In the genomic region with DNA sequence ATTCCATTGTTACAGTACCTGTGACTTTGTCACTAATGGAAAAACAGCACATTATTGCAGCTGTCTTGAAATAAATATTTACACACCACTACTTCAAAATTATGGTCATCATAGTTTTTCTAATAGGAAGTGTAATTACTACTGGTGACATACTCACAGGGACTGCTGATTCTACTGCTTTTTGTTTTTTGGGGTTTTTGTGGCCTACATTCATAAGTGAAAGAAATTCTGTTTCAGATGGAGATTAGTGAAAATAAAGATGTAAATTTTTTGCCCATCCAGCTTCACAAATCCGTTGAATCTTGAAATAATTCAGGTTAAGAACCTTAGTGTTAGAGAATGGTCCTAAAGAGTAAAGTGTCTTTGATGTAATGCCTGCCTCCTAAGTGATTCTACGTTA, we compare ENCODE assay signal across 26 cellular contexts.
"Had no signal": no experiment of that assay in that cellular context is flagged by ENCODE, and none has a peak within 500 bp of the region (broad histone marks: within the 10 kb centered on the region; RNA-seq: fewer than 3 reads in every experiment).

No MANE protein-coding gene starts in this region.

- H3K27me3 ChIP-seq: adrenal gland, ascending aorta, foreskin keratinocyte, neutrophil, pancreas, right atrium auricular region, thyroid gland, upper lobe of right lung had no signal

- H3K27ac ChIP-seq: adrenal gland, ascending aorta, foreskin keratinocyte, neutrophil, pancreas, psoas muscle, right atrium auricular region, thyroid gland, upper lobe of right lung, WERI-Rb-1 had no signal

- H3K27ac Mint-ChIP-seq: activated naive CD8-positive, alpha-beta T cell; nephron; stimulated activated naive CD8-positive, alpha-beta T cell treated with anti-CD3 and anti-CD28 coated beads, Interleukin-15, Interleukin-2, amounts not matched to agents 100 ng/mL and 50 ng/mL, for 24 hours had no signal

- DNase-seq: activated CD4-positive, alpha-beta T cell treated with anti-CD3 and anti-CD28 coated beads for 1 hour; activated CD4-positive, alpha-beta T cell treated with anti-CD3 and anti-CD28 coated beads, Interleukin-2, amount 50 U/mL, for 1 hour; activated naive CD4-positive, alpha-beta T cell; activated T-cell treated with anti-CD3 and anti-CD28 coated beads, Interleukin-2, amount 50 U/mL, for 1 hour; adrenal gland; central memory CD4-positive, alpha-beta T cell; dermis blood vessel endothelial cell; effector CD8-positive, alpha-beta T cell; foreskin keratinocyte; left colon; mesenchymal stem cell; pancreas; psoas muscle; stimulated activated CD4-positive, alpha-beta T cell treated with anti-CD3 and anti-CD28 coated beads, Interleukin-4, amount 100 ng/mL, for 4 hours; substantia nigra; thyroid gland; upper lobe of right lung; WERI-Rb-1 had no signal

- H3K4me1 ChIP-seq: adrenal gland, ascending aorta, foreskin keratinocyte, psoas muscle, right atrium auricular region, thyroid gland, upper lobe of right lung had no signal

- H3K9me3 ChIP-seq: adrenal gland, ascending aorta, neutrophil, pancreas, psoas muscle, right atrium auricular region, thyroid gland, upper lobe of right lung had no signal

- FAIRE-seq: keratinocyte, TTC549 had no signal

- H3K4me1 Mint-ChIP-seq: nephron had no signal

- H3K36me3 ChIP-seq: adrenal gland, pancreas, right atrium auricular region had no signal

- H3K4me3 ChIP-seq: adrenal gland, ascending aorta, pancreas, psoas muscle, right atrium auricular region, thyroid gland, upper lobe of right lung had no signal

- H3K27me3 Mint-ChIP-seq: activated naive CD8-positive, alpha-beta T cell; stimulated activated naive CD8-positive, alpha-beta T cell treated with anti-CD3 and anti-CD28 coated beads, Interleukin-15, Interleukin-2, amounts not matched to agents 100 ng/mL and 50 ng/mL, for 24 hours had no signal

- H3K4me3 Mint-ChIP-seq: activated naive CD8-positive, alpha-beta T cell; nephron; stimulated activated naive CD8-positive, alpha-beta T cell treated with anti-CD3 and anti-CD28 coated beads, Interleukin-15, Interleukin-2, amounts not matched to agents 100 ng/mL and 50 ng/mL, for 24 hours had no signal

- ATAC-seq: foreskin keratinocyte, left colon, pancreas, psoas muscle, upper lobe of right lung had no signal

- H3K9me3 Mint-ChIP-seq: nephron; stimulated activated naive CD8-positive, alpha-beta T cell treated with anti-CD3 and anti-CD28 coated beads, Interleukin-15, Interleukin-2, amounts not matched to agents 100 ng/mL and 50 ng/mL, for 24 hours had no signal
